Comparison of ENCODE assay signal across 12 cellular contexts in the genomic region with DNA sequence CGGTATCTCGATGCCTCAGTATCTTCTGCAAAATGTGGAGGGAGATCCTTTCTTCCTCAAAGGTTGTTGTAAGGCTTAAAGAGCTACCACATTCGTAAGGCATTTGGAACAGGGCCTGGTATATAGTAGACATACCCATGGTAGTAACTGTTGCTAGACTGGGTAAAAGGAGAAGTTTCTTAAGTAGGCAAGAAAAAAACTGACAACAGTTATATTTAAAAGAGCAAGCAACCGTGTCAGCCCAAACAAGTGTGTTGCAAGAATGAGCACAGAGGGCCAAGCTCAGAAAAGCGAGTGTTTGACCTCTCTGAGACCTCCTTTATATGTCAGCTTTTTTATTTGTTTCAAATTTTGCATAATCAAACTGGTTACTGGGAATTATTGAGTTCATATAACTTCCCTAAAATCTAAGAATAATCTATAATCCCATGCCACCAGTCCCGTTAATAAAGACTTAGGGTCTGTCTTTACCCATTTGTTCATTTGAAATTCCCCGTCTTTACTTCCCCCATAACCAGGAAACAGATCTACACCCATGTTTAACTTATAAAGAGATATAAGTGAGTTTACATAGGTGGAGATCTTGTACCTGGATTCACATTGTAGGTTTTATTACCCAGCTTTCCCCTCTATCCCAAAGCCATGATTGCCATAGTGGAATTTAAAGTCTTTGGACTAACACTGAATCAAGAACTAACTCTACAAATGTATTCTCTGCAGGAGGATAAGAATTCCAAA. TPM values are rescaled to one million over a fixed set of nuclear protein-coding genes. Genes with fewer than 3 reads are reported as not detected.
DNase-seq lines count a peak whose midpoint lies in the region; ATAC-seq and TF ChIP-seq lines count a peak whose summit lies in the region.
"Had no signal": no experiment of that assay in that cellular context is flagged by ENCODE, and none has a peak within 500 bp of the region (broad histone marks: within the 10 kb centered on the region; RNA-seq: fewer than 3 reads in every experiment).

No MANE protein-coding gene starts in this region.

- POLR2A ChIA-PET in OCI-LY7 (lab: Charles Lee), result interaction anchor here (0.7 to 1.2 kb wide), 5 partner anchors 9 to 85 kb away, joined by 3 to 5 read pairs (median 3); no protein-coding TSS in a partner anchor
- POLR2A ChIA-PET in activated CD4-positive, alpha-beta T cell treated with anti-CD3 and anti-CD28 coated beads, Interleukin-2, amount 10 ng/mL, durations not matched to agents 7 days and 5 days (lab: Charles Lee), result interaction anchor here (0.7 kb wide), 1 partner anchor 36 kb away, joined by 3 read pairs; no protein-coding TSS in a partner anchor

- no peaks in the 10 kb centered on the region for H3K36me3 ChIP-seq in BLaER1
- no peaks in the 10 kb centered on the region for H3K36me3 ChIP-seq in OCI-LY7 (ENCODE audit: insufficient read depth, low read length)
- H3K36me3 ChIP-seq in neutrophil, result peaks cover 3% of the 10 kb centered on the region

- ATAC-seq in GM18873 (IDR thresholded peaks at IDR 0.05; ENCODE audit: low FRiP score, unreplicated experiment), result no peak
- ATAC-seq: activated CD8-positive, alpha-beta memory T cell treated with anti-CD3 and anti-CD28 coated beads, Interleukin-2, amount 10 ng/mL, durations not matched to agents 7 days and 5 days; T-cell had no signal

- peak; percentile 12 for DNase-seq in OCI-LY7 (ENCODE audit: low spot score)
- peak; percentile 45 for DNase-seq in fibroblast of pulmonary artery (ENCODE audit: low read depth)
- no peak for DNase-seq in activated CD4-positive, alpha-beta T cell treated with anti-CD3 and anti-CD28 coated beads, Interleukin-2, amount 10 ng/mL, durations not matched to agents 7 days and 5 days
- DNase-seq in amniotic stem cell (lab: John Stamatoyannopoulos, UW), result no peak
- no peak for DNase-seq in DMS 273 treated with DMSO at 0.1 percent for 48 hours (lab: John Stamatoyannopoulos, UW)
- DNase-seq: activated CD8-positive, alpha-beta memory T cell treated with anti-CD3 and anti-CD28 coated beads, Interleukin-2, amount 10 ng/mL, durations not matched to agents 7 days and 5 days; NCI-H2171; stimulated activated CD8-positive, alpha-beta memory T cell treated with anti-CD3 and anti-CD28 coated beads, Interleukin-4, amount 100 ng/mL, for 48 hours; T-cell had no signal

- H3K4me3 ChIP-seq in BLaER1 (no peak overlapping the region), OCI-LY7 (ENCODE audit: low read depth, low read length, poor library complexity, severe bottlenecking) (no peak overlapping the region), fibroblast of pulmonary artery (replicated peaks; ENCODE audit: low read depth, low read length) (no peak overlapping the region), neutrophil (ENCODE audit: low read depth in 1 of 2, low read length in 1 of 2) (peak overlapping the region; percentile 31 to 36)

- H3K4me3 Mint-ChIP-seq in activated CD4-positive, alpha-beta T cell treated with anti-CD3 and anti-CD28 coated beads, Interleukin-2, amount 10 ng/mL, durations not matched to agents 7 days and 5 days, result no peak overlapping the region
- H3K4me3 Mint-ChIP-seq: activated CD8-positive, alpha-beta memory T cell treated with anti-CD3 and anti-CD28 coated beads, Interleukin-2, amount 10 ng/mL, durations not matched to agents 7 days and 5 days; T-cell had no signal

- H3K9me2 ChIP-seq in OCI-LY7 (ENCODE audit: insufficient read depth, low read length), result no peaks in the 10 kb centered on the region

- TF ChIP-seq CTCF in OCI-LY7 (conservative IDR thresholded peaks at IDR 0.05; ENCODE audit: low read length) (no peak), fibroblast of pulmonary artery (IDR thresholded peaks at IDR 0.05; ENCODE audit: low read length, missing control alignments) (no peak), neutrophil (IDR thresholded peaks at IDR 0.05) (no peak)

- H4K20me1 ChIP-seq in BLaER1, result peaks cover 2% of the 10 kb centered on the region; the same call in 1 of the 2 replicates
- no peaks in the 10 kb centered on the region for H4K20me1 ChIP-seq in OCI-LY7 (ENCODE audit: insufficient read depth, low read length)

- peaks cover 19% of the 10 kb centered on the region for H3K4me1 ChIP-seq in BLaER1
- peaks cover 7% of the 10 kb centered on the region for H3K4me1 ChIP-seq in OCI-LY7 (ENCODE audit: insufficient read depth, low read length, poor library complexity, severe bottlenecking)
- peaks cover 55 to 57% of the 10 kb centered on the region in 2 experiments for H3K4me1 ChIP-seq in neutrophil (ENCODE audit: control insufficient read depth in 1 of 2, insufficient read depth in 1 of 2, low read depth in 1 of 2, low read length in 1 of 2)

- peak overlapping the region; percentile 25; the same call in 1 of the 2 replicates for H2AFZ ChIP-seq in OCI-LY7 (ENCODE audit: low read length)

- H3K27ac Mint-ChIP-seq in activated CD4-positive, alpha-beta T cell treated with anti-CD3 and anti-CD28 coated beads, Interleukin-2, amount 10 ng/mL, durations not matched to agents 7 days and 5 days, result no peak overlapping the region
- H3K27ac Mint-ChIP-seq: activated CD8-positive, alpha-beta memory T cell treated with anti-CD3 and anti-CD28 coated beads, Interleukin-2, amount 10 ng/mL, durations not matched to agents 7 days and 5 days; T-cell had no signal

- H3K9me3 Mint-ChIP-seq in activated CD4-positive, alpha-beta T cell treated with anti-CD3 and anti-CD28 coated beads, Interleukin-2, amount 10 ng/mL, durations not matched to agents 7 days and 5 days, result no peaks in the 10 kb centered on the region
- H3K9me3 Mint-ChIP-seq: T-cell had no signal

- BruUV-seq in OCI-LY7 (replicated peaks; lab: Mats Ljungman, UMichigan), result no TSS peak

- CTCF ChIA-PET in OCI-LY7 (lab: Charles Lee; ENCODE audit: unreplicated experiment), result no interaction called here
- CTCF ChIA-PET in activated CD4-positive, alpha-beta T cell treated with anti-CD3 and anti-CD28 coated beads, Interleukin-2, amount 10 ng/mL, durations not matched to agents 7 days and 5 days (lab: Charles Lee), result no interaction called here

- H3K9me3 ChIP-seq in BLaER1 (peaks cover 3% of the 10 kb centered on the region), OCI-LY7 (ENCODE audit: low read length) (no peaks in the 10 kb centered on the region), neutrophil (no peaks in the 10 kb centered on the region)

- H3K4me2 ChIP-seq in BLaER1 (peak overlapping the region; percentile 54), OCI-LY7 (ENCODE audit: low read length) (0 out of 2 replicates have a peak overlapping the region, but pooled peaks have one; percentile 21)

- intact Hi-C loops in OCI-LY7 (cut with micrococcal nuclease; ENCODE audit: unreplicated experiment), result no loop called here

- peaks cover 22% of the 10 kb centered on the region for H3K27me3 ChIP-seq in BLaER1
- H3K27me3 ChIP-seq in neutrophil, result no peaks in the 10 kb centered on the region

- H3K9ac ChIP-seq in BLaER1, result no peak overlapping the region

- peaks cover 2% of the 10 kb centered on the region for H3K4me1 Mint-ChIP-seq in activated CD4-positive, alpha-beta T cell treated with anti-CD3 and anti-CD28 coated beads, Interleukin-2, amount 10 ng/mL, durations not matched to agents 7 days and 5 days
- H3K4me1 Mint-ChIP-seq: activated CD8-positive, alpha-beta memory T cell treated with anti-CD3 and anti-CD28 coated beads, Interleukin-2, amount 10 ng/mL, durations not matched to agents 7 days and 5 days had no signal

- H3K27me3 Mint-ChIP-seq in activated CD4-positive, alpha-beta T cell treated with anti-CD3 and anti-CD28 coated beads, Interleukin-2, amount 10 ng/mL, durations not matched to agents 7 days and 5 days, result peaks cover 4% of the 10 kb centered on the region

- no peaks in the 10 kb centered on the region for H3K79me2 ChIP-seq in OCI-LY7 (ENCODE audit: insufficient read depth, low read depth, low read length)

- H3K27ac ChIP-seq in BLaER1 (peak overlapping the region; percentile 28; the same call in 1 of the 2 replicates), OCI-LY7 (ENCODE audit: low read depth, low read length, poor library complexity, severe bottlenecking) (no peak overlapping the region), neutrophil (peak overlapping the region; percentile 87)

- no peaks in the 10 kb centered on the region for H3K36me3 Mint-ChIP-seq in activated CD4-positive, alpha-beta T cell treated with anti-CD3 and anti-CD28 coated beads, Interleukin-2, amount 10 ng/mL, durations not matched to agents 7 days and 5 days (ENCODE audit: low read depth)
- H3K36me3 Mint-ChIP-seq: activated CD8-positive, alpha-beta memory T cell treated with anti-CD3 and anti-CD28 coated beads, Interleukin-2, amount 10 ng/mL, durations not matched to agents 7 days and 5 days; T-cell had no signal

RNA-seq across cellular contexts. Expression of gene B3GNT5, which starts 7.3 kb away (rescaled TPM):
- not detected in 2 replicates for total RNA-seq in OCI-LY7 (2014; rRNA removed; shearing (Covaris generic))
- total RNA-seq in OCI-LY7 (2022), result 0.11 TPM in 1 of 2 replicates, not detected in the other
- under 1 TPM; 0.67 to 0.71 TPM for total RNA-seq in activated CD4-positive, alpha-beta T cell treated with anti-CD3 and anti-CD28 coated beads, Interleukin-2, amount 10 ng/mL, durations not matched to agents 7 days and 5 days

Comparison
In these comparisons a context has a peak if more than half of its experiments do, and no peak if none do; other contexts are left out.
1. H3K4me3 ChIP-seq: peak in neutrophil (2 of 2); none in BLaER1 (single experiment), OCI-LY7 (single experiment) and fibroblast of pulmonary artery (single experiment).
2. DNase-seq: peak in OCI-LY7 (single experiment) and fibroblast of pulmonary artery (single experiment); none in activated CD4-positive, alpha-beta T cell treated with anti-CD3 and anti-CD28 coated beads, Interleukin-2, amount 10 ng/mL, durations not matched to agents 7 days and 5 days (single experiment), amniotic stem cell (single experiment) and DMS 273 treated with DMSO at 0.1 percent for 48 hours (single experiment).